In the genomic region with DNA sequence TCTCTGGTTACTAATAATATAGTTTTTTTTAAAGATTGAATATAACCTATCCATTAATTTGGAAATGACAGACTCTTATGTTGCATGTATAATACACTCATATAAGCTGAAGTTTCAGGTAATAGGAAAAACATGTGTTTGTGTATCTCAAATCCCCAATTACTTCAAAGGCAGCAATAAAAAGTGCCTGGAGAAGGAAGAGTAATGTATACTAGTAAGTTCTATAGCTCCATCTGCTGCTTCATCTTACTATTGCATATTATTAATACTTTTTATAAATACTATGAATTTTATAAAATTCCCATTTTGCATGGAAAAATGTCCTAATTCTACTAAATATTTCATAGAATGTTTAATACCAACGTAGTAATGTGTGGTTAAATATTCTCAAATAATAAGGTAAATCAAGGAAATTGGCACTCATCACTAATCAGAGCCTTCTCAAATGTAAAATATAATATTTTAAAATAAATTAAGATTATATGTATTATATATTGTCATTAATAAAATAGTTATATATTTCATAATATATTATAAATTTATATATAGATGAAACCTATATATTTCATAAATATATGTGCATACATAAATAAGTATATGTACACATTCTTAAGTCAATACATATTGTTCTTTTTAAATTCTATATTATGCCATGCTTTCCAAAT, we compare ENCODE assay signal across 9 cellular contexts.
DNase-seq lines count a peak whose midpoint lies in the region; ATAC-seq and TF ChIP-seq lines count a peak whose summit lies in the region.
"Had no signal": no experiment of that assay in that cellular context is flagged by ENCODE, and none has a peak within 500 bp of the region (broad histone marks: within the 10 kb centered on the region; RNA-seq: fewer than 3 reads in every experiment).

No MANE protein-coding gene starts in this region.

- in situ Hi-C loops in Panc1 (cut with HindIII; ENCODE audit: low pct_unique_long_range_greater_than_20kb, low sequenced_read_pairs) = no loop called here

- intact Hi-C loops in cardiac septum (cut with DNase I) = no loop called here
- intact Hi-C loops in Panc1 (cut with micrococcal nuclease; ENCODE audit: unreplicated experiment) = loop anchor here (5.0 kb wide), 1 partner anchor 536 kb away; no protein-coding TSS in a partner anchor
- intact Hi-C loops in esophagus squamous epithelium (cut with DNase I) = loop anchor here (10.0 kb wide), 1 partner anchor 753 kb away; no protein-coding TSS in a partner anchor
- intact Hi-C loops in vagina (cut with DNase I) = no loop called here

- H3K27ac ChIP-seq in right atrium auricular region (no peak overlapping the region), Panc1 (ENCODE audit: low read length) (peak overlapping the region; percentile 81; the same call in 1 of the 2 replicates), esophagus squamous epithelium (no peak overlapping the region), vagina (no peak overlapping the region)
- H3K27ac ChIP-seq: thoracic aorta had no signal

- BruUV-seq in Panc1 (replicated peaks; lab: Mats Ljungman, UMichigan) = no TSS peak

- POLR2A ChIA-PET in Panc1 (lab: Charles Lee) = no interaction called here

- H3K4me1 ChIP-seq in right atrium auricular region = no peaks in the 10 kb centered on the region
- H3K4me1 ChIP-seq in Panc1 (ENCODE audit: control insufficient read depth, insufficient read depth, low read length) = no peaks in the 10 kb centered on the region; the same call in 1 of the 2 replicates
- no peaks in the 10 kb centered on the region for H3K4me1 ChIP-seq in esophagus squamous epithelium
- H3K4me1 ChIP-seq in vagina = no peaks in the 10 kb centered on the region

- no peaks in the 10 kb centered on the region for H3K36me3 ChIP-seq in right atrium auricular region
- no peaks in the 10 kb centered on the region for H3K36me3 ChIP-seq in Panc1 (ENCODE audit: control insufficient read depth, insufficient read depth, low read length)
- H3K36me3 ChIP-seq in esophagus squamous epithelium = no peaks in the 10 kb centered on the region
- H3K36me3 ChIP-seq in vagina = no peaks in the 10 kb centered on the region
- H3K36me3 ChIP-seq: thoracic aorta had no signal

- WGBS in esophagus squamous epithelium, 2 donors = 16 to 30% methylated on average over 1 of the region's 1 CpG

- CTCF ChIA-PET in Panc1 (lab: Charles Lee) = interaction anchor here (0.5 to 1.0 kb wide), 3 partner anchors 10 to 1029 kb away, joined by 3 to 13 read pairs (median 5); no protein-coding TSS in a partner anchor

- no peak for ATAC-seq in Panc1
- no peak for ATAC-seq in GM21825 (IDR thresholded peaks at IDR 0.05; ENCODE audit: unreplicated experiment)

- H3K4me3 ChIP-seq in right atrium auricular region = no peak overlapping the region
- H3K4me3 ChIP-seq in Panc1 (ENCODE audit: low read depth in 2 of 2, low read length in 2 of 2) = no peak overlapping the region
- no peak overlapping the region for H3K4me3 ChIP-seq in esophagus squamous epithelium
- H3K4me3 ChIP-seq in vagina = no peak overlapping the region
- H3K4me3 ChIP-seq: thoracic aorta had no signal

- DNase-seq in right atrium auricular region (ENCODE audit: low spot score) = no peak
- no peak for DNase-seq in cardiac septum (ENCODE audit: low spot score)
- DNase-seq in Panc1 (ENCODE audit: low read depth, low spot score) = no peak
- no peak for DNase-seq in esophagus squamous epithelium (lab: John Stamatoyannopoulos, UW)
- no peak for DNase-seq in vagina (ENCODE audit: extremely low spot score in 2 of 2)
- no peak for DNase-seq in GM10266 (ENCODE audit: extremely low spot score)
- DNase-seq in activated CD4-positive, CD25-positive, alpha-beta regulatory T cell treated with anti-CD3 and anti-CD28 coated beads, Interleukin-2, amount 50 U/mL, for 72 hours = no peak

- TF ChIP-seq POLR2A in esophagus squamous epithelium (IDR thresholded peaks at IDR 0.05) (no peak), vagina (IDR thresholded peaks at IDR 0.05) (no peak)

- no peaks in the 10 kb centered on the region for H3K27me3 ChIP-seq in right atrium auricular region
- H3K27me3 ChIP-seq in Panc1 (ENCODE audit: control insufficient read depth, insufficient read depth, low read length) = no peaks in the 10 kb centered on the region
- no peaks in the 10 kb centered on the region for H3K27me3 ChIP-seq in esophagus squamous epithelium
- H3K27me3 ChIP-seq in vagina = no peaks in the 10 kb centered on the region

- H3K9me3 ChIP-seq in right atrium auricular region (no peaks in the 10 kb centered on the region), Panc1 (ENCODE audit: control insufficient read depth, insufficient read depth, low read depth, low read length) (no peaks in the 10 kb centered on the region), esophagus squamous epithelium (no peaks in the 10 kb centered on the region), vagina (no peaks in the 10 kb centered on the region)
- H3K9me3 ChIP-seq: thoracic aorta had no signal

- TF ChIP-seq CTCF in right atrium auricular region (IDR thresholded peaks at IDR 0.05) = peak; percentile 10 to 40
- peak; percentile 48; the same call in 1 of the 2 replicates for TF ChIP-seq CTCF in Panc1 (IDR thresholded peaks at IDR 0.05)
- peak in 5 of 6 experiments; percentile 12 to 52 (median 30) for TF ChIP-seq CTCF in esophagus squamous epithelium (IDR thresholded peaks at IDR 0.05)
- peak in 2 of 3 experiments; percentile 8 to 35 for TF ChIP-seq CTCF in vagina (IDR thresholded peaks at IDR 0.05)
- no peak for TF ChIP-seq CTCF in GM10266 (IDR thresholded peaks at IDR 0.05; ENCODE audit: control insufficient read depth, insufficient read depth, low read depth, missing control alignments)

Comparison
In these comparisons a context has a peak if more than half of its experiments do, and no peak if none do; other contexts are left out.
1. intact Hi-C loops: an anchor here in Panc1 (5.0 kb wide) and esophagus squamous epithelium (10.0 kb wide); none called in cardiac septum and vagina.